1 cellular context compared by ENCODE assay signal in the genomic region with DNA sequence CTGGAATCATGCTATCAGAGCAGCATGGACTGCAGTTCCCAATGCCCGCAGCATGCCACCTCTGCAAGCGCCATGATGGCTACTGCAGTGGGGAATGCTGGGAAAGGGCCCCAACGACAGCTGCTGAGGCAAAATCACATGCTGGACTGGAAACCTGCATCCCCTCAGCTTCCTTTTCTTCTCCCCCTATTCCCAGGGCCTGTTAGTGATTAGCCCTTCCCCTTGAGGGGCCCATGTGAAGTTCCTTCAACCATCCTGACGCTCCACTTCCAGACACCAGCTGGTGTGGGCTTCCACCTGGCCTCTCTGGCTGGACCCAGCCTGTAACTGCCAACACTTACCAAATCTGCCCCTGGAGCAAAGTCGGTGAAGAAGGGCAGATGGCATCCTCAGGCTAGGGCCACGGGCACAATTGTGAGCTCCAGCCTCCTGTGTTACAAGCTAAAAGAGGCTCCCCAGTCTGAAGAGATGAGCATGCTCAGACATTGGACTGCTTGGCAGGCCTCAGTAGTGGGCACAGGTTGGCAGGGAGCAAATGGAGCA.
TF ChIP-seq lines count a peak whose summit lies in the region.

No MANE protein-coding gene starts in this region.

TF ChIP-seq in H1, 55 proteins besides CTCF, POLR2A, EP300 and RAD21:
- no peak for TF ChIP-seq RBBP5 (IDR thresholded peaks at IDR 0.05; ENCODE audit: borderline replicate concordance, low read depth, low read length)
- TF ChIP-seq, protein P1, sequence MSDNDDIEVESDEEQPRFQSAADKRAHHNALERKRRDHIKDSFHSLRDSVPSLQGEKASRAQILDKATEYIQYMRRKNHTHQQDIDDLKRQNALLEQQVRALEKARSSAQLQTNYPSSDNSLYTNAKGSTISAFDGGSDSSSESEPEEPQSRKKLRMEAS (IDR thresholded peaks at IDR 0.05) = peak; percentile 34; the same call in 1 of the 2 replicates
- no peak for TF ChIP-seq EGR1 (IDR thresholded peaks at IDR 0.05; ENCODE audit: borderline replicate concordance, low read depth, low read length)
- no peak for TF ChIP-seq TAF1 (IDR thresholded peaks at IDR 0.05; ENCODE audit: low read depth, low read length)
- peak; percentile 35; the same call in 1 of the 2 replicates for TF ChIP-seq YY1 (IDR thresholded peaks at IDR 0.05; ENCODE audit: low read depth, low read length)
- 0 out of 2 replicates have a peak, but pooled peaks have one; percentile 45 for TF ChIP-seq SP4 (IDR thresholded peaks at IDR 0.05; ENCODE audit: low read length)
- TF ChIP-seq, protein P2, sequence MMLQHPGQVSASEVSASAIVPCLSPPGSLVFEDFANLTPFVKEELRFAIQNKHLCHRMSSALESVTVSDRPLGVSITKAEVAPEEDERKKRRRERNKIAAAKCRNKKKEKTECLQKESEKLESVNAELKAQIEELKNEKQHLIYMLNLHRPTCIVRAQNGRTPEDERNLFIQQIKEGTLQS (IDR thresholded peaks at IDR 0.05; ENCODE audit: insufficient read depth, low read depth, low read length) = no peak
- no peak for TF ChIP-seq ZNF274 (IDR thresholded peaks at IDR 0.05; ENCODE audit: borderline replicate concordance, extremely low read depth, low read length)
- TF ChIP-seq, protein P3, sequence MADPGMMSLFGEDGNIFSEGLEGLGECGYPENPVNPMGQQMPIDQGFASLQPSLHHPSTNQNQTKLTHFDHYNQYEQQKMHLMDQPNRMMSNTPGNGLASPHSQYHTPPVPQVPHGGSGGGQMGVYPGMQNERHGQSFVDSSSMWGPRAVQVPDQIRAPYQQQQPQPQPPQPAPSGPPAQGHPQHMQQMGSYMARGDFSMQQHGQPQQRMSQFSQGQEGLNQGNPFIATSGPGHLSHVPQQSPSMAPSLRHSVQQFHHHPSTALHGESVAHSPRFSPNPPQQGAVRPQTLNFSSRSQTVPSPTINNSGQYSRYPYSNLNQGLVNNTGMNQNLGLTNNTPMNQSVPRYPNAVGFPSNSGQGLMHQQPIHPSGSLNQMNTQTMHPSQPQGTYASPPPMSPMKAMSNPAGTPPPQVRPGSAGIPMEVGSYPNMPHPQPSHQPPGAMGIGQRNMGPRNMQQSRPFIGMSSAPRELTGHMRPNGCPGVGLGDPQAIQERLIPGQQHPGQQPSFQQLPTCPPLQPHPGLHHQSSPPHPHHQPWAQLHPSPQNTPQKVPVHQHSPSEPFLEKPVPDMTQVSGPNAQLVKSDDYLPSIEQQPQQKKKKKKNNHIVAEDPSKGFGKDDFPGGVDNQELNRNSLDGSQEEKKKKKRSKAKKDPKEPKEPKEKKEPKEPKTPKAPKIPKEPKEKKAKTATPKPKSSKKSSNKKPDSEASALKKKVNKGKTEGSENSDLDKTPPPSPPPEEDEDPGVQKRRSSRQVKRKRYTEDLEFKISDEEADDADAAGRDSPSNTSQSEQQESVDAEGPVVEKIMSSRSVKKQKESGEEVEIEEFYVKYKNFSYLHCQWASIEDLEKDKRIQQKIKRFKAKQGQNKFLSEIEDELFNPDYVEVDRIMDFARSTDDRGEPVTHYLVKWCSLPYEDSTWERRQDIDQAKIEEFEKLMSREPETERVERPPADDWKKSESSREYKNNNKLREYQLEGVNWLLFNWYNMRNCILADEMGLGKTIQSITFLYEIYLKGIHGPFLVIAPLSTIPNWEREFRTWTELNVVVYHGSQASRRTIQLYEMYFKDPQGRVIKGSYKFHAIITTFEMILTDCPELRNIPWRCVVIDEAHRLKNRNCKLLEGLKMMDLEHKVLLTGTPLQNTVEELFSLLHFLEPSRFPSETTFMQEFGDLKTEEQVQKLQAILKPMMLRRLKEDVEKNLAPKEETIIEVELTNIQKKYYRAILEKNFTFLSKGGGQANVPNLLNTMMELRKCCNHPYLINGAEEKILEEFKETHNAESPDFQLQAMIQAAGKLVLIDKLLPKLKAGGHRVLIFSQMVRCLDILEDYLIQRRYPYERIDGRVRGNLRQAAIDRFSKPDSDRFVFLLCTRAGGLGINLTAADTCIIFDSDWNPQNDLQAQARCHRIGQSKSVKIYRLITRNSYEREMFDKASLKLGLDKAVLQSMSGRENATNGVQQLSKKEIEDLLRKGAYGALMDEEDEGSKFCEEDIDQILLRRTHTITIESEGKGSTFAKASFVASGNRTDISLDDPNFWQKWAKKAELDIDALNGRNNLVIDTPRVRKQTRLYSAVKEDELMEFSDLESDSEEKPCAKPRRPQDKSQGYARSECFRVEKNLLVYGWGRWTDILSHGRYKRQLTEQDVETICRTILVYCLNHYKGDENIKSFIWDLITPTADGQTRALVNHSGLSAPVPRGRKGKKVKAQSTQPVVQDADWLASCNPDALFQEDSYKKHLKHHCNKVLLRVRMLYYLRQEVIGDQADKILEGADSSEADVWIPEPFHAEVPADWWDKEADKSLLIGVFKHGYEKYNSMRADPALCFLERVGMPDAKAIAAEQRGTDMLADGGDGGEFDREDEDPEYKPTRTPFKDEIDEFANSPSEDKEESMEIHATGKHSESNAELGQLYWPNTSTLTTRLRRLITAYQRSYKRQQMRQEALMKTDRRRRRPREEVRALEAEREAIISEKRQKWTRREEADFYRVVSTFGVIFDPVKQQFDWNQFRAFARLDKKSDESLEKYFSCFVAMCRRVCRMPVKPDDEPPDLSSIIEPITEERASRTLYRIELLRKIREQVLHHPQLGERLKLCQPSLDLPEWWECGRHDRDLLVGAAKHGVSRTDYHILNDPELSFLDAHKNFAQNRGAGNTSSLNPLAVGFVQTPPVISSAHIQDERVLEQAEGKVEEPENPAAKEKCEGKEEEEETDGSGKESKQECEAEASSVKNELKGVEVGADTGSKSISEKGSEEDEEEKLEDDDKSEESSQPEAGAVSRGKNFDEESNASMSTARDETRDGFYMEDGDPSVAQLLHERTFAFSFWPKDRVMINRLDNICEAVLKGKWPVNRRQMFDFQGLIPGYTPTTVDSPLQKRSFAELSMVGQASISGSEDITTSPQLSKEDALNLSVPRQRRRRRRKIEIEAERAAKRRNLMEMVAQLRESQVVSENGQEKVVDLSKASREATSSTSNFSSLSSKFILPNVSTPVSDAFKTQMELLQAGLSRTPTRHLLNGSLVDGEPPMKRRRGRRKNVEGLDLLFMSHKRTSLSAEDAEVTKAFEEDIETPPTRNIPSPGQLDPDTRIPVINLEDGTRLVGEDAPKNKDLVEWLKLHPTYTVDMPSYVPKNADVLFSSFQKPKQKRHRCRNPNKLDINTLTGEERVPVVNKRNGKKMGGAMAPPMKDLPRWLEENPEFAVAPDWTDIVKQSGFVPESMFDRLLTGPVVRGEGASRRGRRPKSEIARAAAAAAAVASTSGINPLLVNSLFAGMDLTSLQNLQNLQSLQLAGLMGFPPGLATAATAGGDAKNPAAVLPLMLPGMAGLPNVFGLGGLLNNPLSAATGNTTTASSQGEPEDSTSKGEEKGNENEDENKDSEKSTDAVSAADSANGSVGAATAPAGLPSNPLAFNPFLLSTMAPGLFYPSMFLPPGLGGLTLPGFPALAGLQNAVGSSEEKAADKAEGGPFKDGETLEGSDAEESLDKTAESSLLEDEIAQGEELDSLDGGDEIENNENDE (IDR thresholded peaks at IDR 0.05; ENCODE audit: insufficient replicate concordance, low read length) = no peak
- TF ChIP-seq POLR2AphosphoS5 (IDR thresholded peaks at IDR 0.05; ENCODE audit: low read depth, low read length) = peak; percentile 41; the same call in 1 of the 2 replicates
- TF ChIP-seq SIN3A (conservative IDR thresholded peaks at IDR 0.05 in 1 of 2, IDR thresholded peaks at IDR 0.05 in 1 of 2; ENCODE audit: low read depth in 1 of 2, low read length in 2 of 2) = no peak
- TF ChIP-seq, protein P4, sequence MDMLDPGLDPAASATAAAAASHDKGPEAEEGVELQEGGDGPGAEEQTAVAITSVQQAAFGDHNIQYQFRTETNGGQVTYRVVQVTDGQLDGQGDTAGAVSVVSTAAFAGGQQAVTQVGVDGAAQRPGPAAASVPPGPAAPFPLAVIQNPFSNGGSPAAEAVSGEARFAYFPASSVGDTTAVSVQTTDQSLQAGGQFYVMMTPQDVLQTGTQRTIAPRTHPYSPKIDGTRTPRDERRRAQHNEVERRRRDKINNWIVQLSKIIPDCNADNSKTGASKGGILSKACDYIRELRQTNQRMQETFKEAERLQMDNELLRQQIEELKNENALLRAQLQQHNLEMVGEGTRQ (IDR thresholded peaks at IDR 0.05; ENCODE audit: low read length) = no peak
- no peak for TF ChIP-seq SUZ12 (IDR thresholded peaks at IDR 0.05; ENCODE audit: low read length)
